1 cellular context compared by ENCODE assay signal in the genomic region with DNA sequence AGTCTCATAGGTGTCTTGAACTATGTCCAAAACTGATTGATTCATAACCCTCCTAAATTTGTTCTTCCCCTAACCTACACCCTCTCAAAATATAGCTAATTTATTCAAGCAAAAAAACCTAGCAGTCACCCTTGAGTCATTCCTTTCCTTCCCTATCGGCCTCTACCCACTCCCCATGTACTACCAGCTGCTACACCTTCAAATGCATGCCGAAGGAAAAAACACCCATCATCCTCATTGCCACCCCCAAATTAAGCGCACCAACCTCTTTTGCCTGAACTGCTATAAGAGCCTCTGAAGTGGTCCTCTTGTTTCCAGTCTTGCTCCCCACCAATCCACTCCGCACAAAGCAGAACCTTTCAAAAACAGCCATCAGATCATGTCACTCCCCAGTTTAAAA.
TF ChIP-seq lines count a peak whose summit lies in the region.

No MANE protein-coding gene starts in this region.

TF ChIP-seq in HepG2, 621 proteins besides CTCF, POLR2A, EP300 and RAD21 (continued from another document):
- TF ChIP-seq ZNF674 (CRISPR knock-in tag; IDR thresholded peaks at IDR 0.05; ENCODE audit: low read depth) (no peak), ZNF329 (CRISPR knock-in tag; IDR thresholded peaks at IDR 0.05; ENCODE audit: low read depth) (no peak), ZNF816 (CRISPR knock-in tag; IDR thresholded peaks at IDR 0.05; ENCODE audit: borderline replicate concordance) (no peak), PPARG (CRISPR knock-in tag; conservative IDR thresholded peaks at IDR 0.05) (no peak), HNRNPL (IDR thresholded peaks at IDR 0.05; ENCODE audit: low read depth, low read length) (no peak), ZSCAN22 (CRISPR knock-in tag; IDR thresholded peaks at IDR 0.05) (no peak)
- TF ChIP-seq, protein P1, sequence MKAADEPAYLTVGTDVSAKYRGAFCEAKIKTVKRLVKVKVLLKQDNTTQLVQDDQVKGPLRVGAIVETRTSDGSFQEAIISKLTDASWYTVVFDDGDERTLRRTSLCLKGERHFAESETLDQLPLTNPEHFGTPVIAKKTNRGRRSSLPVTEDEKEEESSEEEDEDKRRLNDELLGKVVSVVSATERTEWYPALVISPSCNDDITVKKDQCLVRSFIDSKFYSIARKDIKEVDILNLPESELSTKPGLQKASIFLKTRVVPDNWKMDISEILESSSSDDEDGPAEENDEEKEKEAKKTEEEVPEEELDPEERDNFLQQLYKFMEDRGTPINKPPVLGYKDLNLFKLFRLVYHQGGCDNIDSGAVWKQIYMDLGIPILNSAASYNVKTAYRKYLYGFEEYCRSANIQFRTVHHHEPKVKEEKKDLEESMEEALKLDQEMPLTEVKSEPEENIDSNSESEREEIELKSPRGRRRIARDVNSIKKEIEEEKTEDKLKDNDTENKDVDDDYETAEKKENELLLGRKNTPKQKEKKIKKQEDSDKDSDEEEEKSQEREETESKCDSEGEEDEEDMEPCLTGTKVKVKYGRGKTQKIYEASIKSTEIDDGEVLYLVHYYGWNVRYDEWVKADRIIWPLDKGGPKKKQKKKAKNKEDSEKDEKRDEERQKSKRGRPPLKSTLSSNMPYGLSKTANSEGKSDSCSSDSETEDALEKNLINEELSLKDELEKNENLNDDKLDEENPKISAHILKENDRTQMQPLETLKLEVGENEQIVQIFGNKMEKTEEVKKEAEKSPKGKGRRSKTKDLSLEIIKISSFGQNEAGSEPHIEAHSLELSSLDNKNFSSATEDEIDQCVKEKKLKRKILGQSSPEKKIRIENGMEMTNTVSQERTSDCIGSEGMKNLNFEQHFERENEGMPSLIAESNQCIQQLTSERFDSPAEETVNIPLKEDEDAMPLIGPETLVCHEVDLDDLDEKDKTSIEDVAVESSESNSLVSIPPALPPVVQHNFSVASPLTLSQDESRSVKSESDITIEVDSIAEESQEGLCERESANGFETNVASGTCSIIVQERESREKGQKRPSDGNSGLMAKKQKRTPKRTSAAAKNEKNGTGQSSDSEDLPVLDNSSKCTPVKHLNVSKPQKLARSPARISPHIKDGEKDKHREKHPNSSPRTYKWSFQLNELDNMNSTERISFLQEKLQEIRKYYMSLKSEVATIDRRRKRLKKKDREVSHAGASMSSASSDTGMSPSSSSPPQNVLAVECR (CRISPR knock-in tag; IDR thresholded peaks at IDR 0.05; ENCODE audit: borderline replicate concordance) = no peak
- TF ChIP-seq, protein P2, sequence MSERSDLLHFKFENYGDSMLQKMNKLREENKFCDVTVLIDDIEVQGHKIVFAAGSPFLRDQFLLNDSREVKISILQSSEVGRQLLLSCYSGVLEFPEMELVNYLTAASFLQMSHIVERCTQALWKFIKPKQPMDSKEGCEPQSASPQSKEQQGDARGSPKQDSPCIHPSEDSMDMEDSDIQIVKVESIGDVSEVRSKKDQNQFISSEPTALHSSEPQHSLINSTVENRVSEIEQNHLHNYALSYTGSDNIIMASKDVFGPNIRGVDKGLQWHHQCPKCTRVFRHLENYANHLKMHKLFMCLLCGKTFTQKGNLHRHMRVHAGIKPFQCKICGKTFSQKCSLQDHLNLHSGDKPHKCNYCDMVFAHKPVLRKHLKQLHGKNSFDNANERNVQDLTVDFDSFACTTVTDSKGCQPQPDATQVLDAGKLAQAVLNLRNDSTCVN (CRISPR knock-in tag; IDR thresholded peaks at IDR 0.05; ENCODE audit: borderline replicate concordance) = no peak
- TF ChIP-seq, protein P3, sequence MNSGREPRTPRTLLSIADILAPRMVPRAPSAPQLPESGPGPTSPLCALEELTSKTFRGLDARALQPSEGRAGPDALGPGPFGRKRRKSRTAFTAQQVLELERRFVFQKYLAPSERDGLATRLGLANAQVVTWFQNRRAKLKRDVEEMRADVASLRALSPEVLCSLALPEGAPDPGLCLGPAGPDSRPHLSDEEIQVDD (CRISPR knock-in tag; IDR thresholded peaks at IDR 0.05; ENCODE audit: borderline replicate concordance) = no peak
